In genomic region chr3:9223683-9224082, GRCh38 we compare ENCODE assay signal across 27 cellular contexts.
"Had no signal": no experiment of that assay in that cellular context is flagged by ENCODE, and none has a peak within 500 bp of the region (broad histone marks: within the 10 kb centered on the region; RNA-seq: fewer than 3 reads in every experiment).

No MANE protein-coding gene starts in this region.

- H3K9me3 Mint-ChIP-seq: immature natural killer cell; naive thymus-derived CD8-positive, alpha-beta T cell; nephron progenitor cell; stimulated activated naive B cell treated with anti-CD40 and anti-IgM and Interleukin-4, amounts not matched to agents 10 μg/mL and 1 μg/mL and 100 μg/mL, for 72 hours had no signal

- H3K36me3 ChIP-seq: left lung, lower lobe of right lung, ovary, stomach, thyroid gland, transverse colon, upper lobe of left lung, vagina had no signal

- H3K27ac Mint-ChIP-seq: immature natural killer cell; naive thymus-derived CD8-positive, alpha-beta T cell; nephron progenitor cell; progenitor cell of endocrine pancreas; stimulated activated naive B cell treated with anti-CD40 and anti-IgM and Interleukin-4, amounts not matched to agents 10 μg/mL and 1 μg/mL and 100 μg/mL, for 72 hours had no signal

- DNase-seq: hypothalamus; immature natural killer cell; kidney; left colon; left lung; lower lobe of right lung; mesenchymal stem cell; naive thymus-derived CD8-positive, alpha-beta T cell; nephron progenitor cell; ovary; retina; right cardiac atrium; stimulated activated CD4-positive, alpha-beta T cell treated with anti-CD3 and anti-CD28 coated beads, Interleukin-12 subunit alpha, Interleukin-12 subunit beta, amount 100 ng/mL, for 4 hours; stimulated activated CD4-positive, alpha-beta T cell treated with anti-CD3 and anti-CD28 coated beads, Interleukin-15, amount 100 ng/mL, for 24 hours; stimulated activated CD4-positive, alpha-beta T cell treated with anti-CD3 and anti-CD28 coated beads, Interleukin-2, amount 100 ng/mL, for 24 hours; stimulated activated CD4-positive, alpha-beta T cell treated with anti-CD3 and anti-CD28 coated beads, Interleukin-4, amount 100 ng/mL, for 1 hour; stimulated activated naive B cell treated with anti-CD40 and anti-IgM and Interleukin-4, amounts not matched to agents 10 μg/mL and 1 μg/mL and 100 μg/mL, for 72 hours; stimulated activated naive CD8-positive, alpha-beta T cell treated with anti-CD3 and anti-CD28 coated beads, Interleukin-15, Interleukin-2, amounts not matched to agents 100 U/mL and 50 U/mL, for 24 hours; stomach; testis; thyroid gland; transverse colon; upper lobe of left lung had no signal

- H3K4me1 Mint-ChIP-seq: stimulated activated naive B cell treated with anti-CD40 and anti-IgM and Interleukin-4, amounts not matched to agents 10 μg/mL and 1 μg/mL and 100 μg/mL, for 72 hours had no signal

- ATAC-seq: left colon; left lung; lower lobe of right lung; naive thymus-derived CD8-positive, alpha-beta T cell; right cardiac atrium; sciatic nerve had no signal

- H3K27me3 ChIP-seq: left lung, ovary, stomach, testis, thyroid gland, transverse colon, upper lobe of left lung, vagina had no signal

- H3K27ac ChIP-seq: left lung, lower lobe of right lung, ovary, skin epidermis, stomach, testis, thyroid gland, transverse colon, upper lobe of left lung, vagina had no signal

- H3K9me3 ChIP-seq: left lung, lower lobe of right lung, ovary, stomach, testis, thyroid gland, transverse colon, upper lobe of left lung, vagina had no signal

- H3K4me3 ChIP-seq: left lung, lower lobe of right lung, ovary, skin epidermis, stomach, testis, thyroid gland, transverse colon, upper lobe of left lung, vagina had no signal

- H3K4me1 ChIP-seq: left lung, lower lobe of right lung, transverse colon, upper lobe of left lung had no signal

- H3K36me3 Mint-ChIP-seq: immature natural killer cell; naive thymus-derived CD8-positive, alpha-beta T cell; stimulated activated naive B cell treated with anti-CD40 and anti-IgM and Interleukin-4, amounts not matched to agents 10 μg/mL and 1 μg/mL and 100 μg/mL, for 72 hours had no signal

- H3K27me3 Mint-ChIP-seq: naive thymus-derived CD8-positive, alpha-beta T cell; progenitor cell of endocrine pancreas had no signal

- H3K4me3 Mint-ChIP-seq: immature natural killer cell; naive thymus-derived CD8-positive, alpha-beta T cell; nephron progenitor cell; stimulated activated naive B cell treated with anti-CD40 and anti-IgM and Interleukin-4, amounts not matched to agents 10 μg/mL and 1 μg/mL and 100 μg/mL, for 72 hours had no signal
